In genomic region chr4:180189639-180190038, GRCh38 we compare ENCODE assay signal across 18 cellular contexts.
DNase-seq lines count a peak whose midpoint lies in the region; ATAC-seq and TF ChIP-seq lines count a peak whose summit lies in the region.
"Had no signal": no experiment of that assay in that cellular context is flagged by ENCODE, and none has a peak within 500 bp of the region (broad histone marks: within the 10 kb centered on the region; RNA-seq: fewer than 3 reads in every experiment).

No MANE protein-coding gene starts in this region.

- H2BK5ac ChIP-seq in trophoblast cell (ENCODE audit: low read depth, low read length, poor library complexity): no peak overlapping the region

- no peak overlapping the region for H3K23ac ChIP-seq in trophoblast cell (ENCODE audit: low read length)

- no peak overlapping the region for H2BK120ac ChIP-seq in trophoblast cell (ENCODE audit: insufficient read depth, low read length, poor library complexity)

- no peaks in the 10 kb centered on the region for H3K79me2 ChIP-seq in trophoblast cell (ENCODE audit: control insufficient read depth, insufficient read depth, low read length, poor library complexity)

- no peak overlapping the region for H3K4me2 ChIP-seq in trophoblast cell (ENCODE audit: low read length)
- H3K4me2 ChIP-seq: SK-N-SH had no signal

- H3K36me3 ChIP-seq in trophoblast cell (ENCODE audit: control insufficient read depth in 1 of 2, insufficient read depth in 2 of 2, low read length in 2 of 2): no peaks in the 10 kb centered on the region
- H3K36me3 ChIP-seq in effector memory CD4-positive, alpha-beta T cell (ENCODE audit: control insufficient read depth, insufficient read depth, low read length): no peaks in the 10 kb centered on the region

- H2BK12ac ChIP-seq in trophoblast cell (ENCODE audit: low read length): no peak overlapping the region

- H4K91ac ChIP-seq in trophoblast cell (ENCODE audit: low read depth, low read length): no peak overlapping the region

- H4K8ac ChIP-seq in trophoblast cell (ENCODE audit: low read depth, low read length): no peak overlapping the region

- TF ChIP-seq CTCF in GM12865 (IDR thresholded peaks at IDR 0.05; ENCODE audit: insufficient read depth, low read depth, low read length, missing control alignments) (no peak), omental fat pad (IDR thresholded peaks at IDR 0.05) (no peak)

- H3K79me1 ChIP-seq in trophoblast cell (ENCODE audit: low read length): no peaks in the 10 kb centered on the region

- no peaks in the 10 kb centered on the region for H3K27me3 ChIP-seq in trophoblast cell (ENCODE audit: insufficient read depth, low read length)
- no peaks in the 10 kb centered on the region for H3K27me3 ChIP-seq in effector memory CD4-positive, alpha-beta T cell (replicated peaks; ENCODE audit: control insufficient read depth, insufficient read depth, low read length, poor library complexity, severe bottlenecking)

- H3K4me3 ChIP-seq in GM12865 (ENCODE audit: low read depth, low read length): no peak overlapping the region
- no peak overlapping the region for H3K4me3 ChIP-seq in trophoblast cell (ENCODE audit: low read depth, low read length)
- H3K4me3 ChIP-seq in effector memory CD4-positive, alpha-beta T cell (ENCODE audit: insufficient read depth, low read depth, low read length, poor library complexity, severe bottlenecking): no peak overlapping the region
- H3K4me3 ChIP-seq: K562 had no signal

- no peak overlapping the region for H3K4ac ChIP-seq in trophoblast cell (ENCODE audit: low read depth, low read length)

- no peak overlapping the region for H3K18ac ChIP-seq in trophoblast cell (ENCODE audit: low read length)

- H2AFZ ChIP-seq in trophoblast cell (ENCODE audit: insufficient read depth, low read length, poor library complexity): no peak overlapping the region

- no CpG with 5 or more reads among the region's 1 CpG for WGBS in trophoblast cell (ENCODE audit: extremely low coverage, insufficient coverage, insufficient read length)

- H3K27ac ChIP-seq in trophoblast cell (ENCODE audit: low read depth, low read length): no peak overlapping the region
- H3K27ac ChIP-seq in effector memory CD4-positive, alpha-beta T cell (ENCODE audit: insufficient read depth, low read length, poor library complexity, severe bottlenecking): no peak overlapping the region
- H3K27ac ChIP-seq: C4-2B had no signal

- no peaks in the 10 kb centered on the region for H3K9me3 ChIP-seq in trophoblast cell (ENCODE audit: insufficient read depth, low read depth, low read length)
- peaks cover 3% of the 10 kb centered on the region for H3K9me3 ChIP-seq in effector memory CD4-positive, alpha-beta T cell (ENCODE audit: control insufficient read depth, low read length)
- H3K9me3 ChIP-seq: SK-N-SH had no signal

- H4K12ac ChIP-seq in trophoblast cell (ENCODE audit: low read depth, low read length): no peak overlapping the region

- DNase-seq in GM12865 (ENCODE audit: low read depth) (peak; percentile 43), NCI-H524 (lab: John Stamatoyannopoulos, UW) (peak; percentile 26 to 72), trophoblast cell (peak; percentile 31 to 63), NK-92 (lab: John Stamatoyannopoulos, UW; ENCODE audit: unreplicated experiment) (no peak), NCI-H1694 treated with DMSO at 0.1 percent for 48 hours (lab: John Stamatoyannopoulos, UW) (no peak), omental fat pad (ENCODE audit: low spot score) (no peak)
- no peak for DNase-seq in effector memory CD4-positive, alpha-beta T cell
- DNase-seq: DND-41, H7, HFFc6, NCI-H2029, NCI-H345, NCI-H69, SHP77 treated with DMSO at 0.1 percent for 48 hours, SK-N-SH had no signal

- no peak overlapping the region for H2AK5ac ChIP-seq in trophoblast cell (ENCODE audit: low read length)

- peak; percentile 51 for ATAC-seq in GM19395 (IDR thresholded peaks at IDR 0.05; ENCODE audit: unreplicated experiment)
- no peak for ATAC-seq in omental fat pad (ENCODE audit: low FRiP score)
- ATAC-seq: K562 had no signal

- H3K14ac ChIP-seq in trophoblast cell (ENCODE audit: low read length): no peak overlapping the region

- H3K9ac ChIP-seq in trophoblast cell (ENCODE audit: low read length): no peak overlapping the region
- H3K9ac ChIP-seq: SK-N-SH had no signal

- H3K4me1 ChIP-seq in trophoblast cell (ENCODE audit: control insufficient read depth in 1 of 2, insufficient read depth in 2 of 2, low read length in 2 of 2): no peaks in the 10 kb centered on the region
- H3K4me1 ChIP-seq in effector memory CD4-positive, alpha-beta T cell (ENCODE audit: control insufficient read depth, insufficient read depth, low read length, poor library complexity, severe bottlenecking): no peaks in the 10 kb centered on the region

Comparison
In these comparisons a context has a peak if more than half of its experiments do, and no peak if none do; other contexts are left out.
1. DNase-seq: peak in GM12865 (single experiment), NCI-H524 (2 of 2) and trophoblast cell (2 of 2); none in effector memory CD4-positive, alpha-beta T cell (0 of 3), NK-92 (single experiment), NCI-H1694 treated with DMSO at 0.1 percent for 48 hours (single experiment) and omental fat pad (single experiment).